ENCODE assay signal across 8 cellular contexts in the genomic region with DNA sequence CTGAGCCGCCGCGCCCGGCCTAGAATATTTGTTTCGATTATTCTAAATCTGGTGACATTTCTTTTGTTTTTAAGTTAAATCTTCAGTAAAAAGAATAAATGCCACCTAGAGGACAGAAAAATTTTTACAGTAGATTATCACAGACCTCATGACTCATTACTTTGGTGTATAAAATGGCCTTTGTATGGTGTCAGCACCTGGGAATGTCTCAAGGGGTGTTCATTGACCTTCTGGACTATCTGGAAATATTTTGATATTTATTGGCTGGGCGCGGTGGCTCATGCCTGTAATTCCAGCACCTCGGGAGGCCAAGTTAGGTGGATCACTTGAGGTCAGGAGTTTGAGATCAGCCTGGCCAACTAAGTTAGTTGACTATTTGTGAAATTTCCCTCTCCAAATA. TPM values are rescaled to one million over a fixed set of nuclear protein-coding genes. Genes with fewer than 3 reads are reported as not detected.
DNase-seq lines count a peak whose midpoint lies in the region; ATAC-seq and TF ChIP-seq lines count a peak whose summit lies in the region.

No MANE protein-coding gene starts in this region.

- 67 to 71% methylated on average over 8 of the region's 8 CpGs for WGBS in GM23248 (ENCODE audit: low coverage in 1 of 2, low lambda C conversion rate in 2 of 2, missing lambda C conversion rate in 2 of 2), 2 experiments
- 94 to 97% (median 96%) methylated on average over 8 of the region's 8 CpGs for WGBS in spleen, 5 donors

- H3F3A ChIP-seq in GM23248 (ENCODE audit: insufficient read depth), result peaks cover 16% of the 10 kb centered on the region; the same call in 1 of the 2 replicates

- no peak for ATAC-seq in HG02981 (IDR thresholded peaks at IDR 0.05; ENCODE audit: unreplicated experiment)
- no peak for ATAC-seq in HG02759 (IDR thresholded peaks at IDR 0.05; ENCODE audit: unreplicated experiment)

- H3K27ac Mint-ChIP-seq in type B pancreatic cell, result peak overlapping the region; percentile 91

- 0 out of 2 replicates have a peak overlapping the region, but pooled peaks have one; percentile 14 for H3K4me3 ChIP-seq in GM23248
- H3K4me3 ChIP-seq in spleen, result no peak overlapping the region

- no peak overlapping the region for H3K4me3 Mint-ChIP-seq in type B pancreatic cell

- TF ChIP-seq CTCF in C4-2B (conservative IDR thresholded peaks at IDR 0.05) (peak; percentile 43), type B pancreatic cell (conservative IDR thresholded peaks at IDR 0.05) (peak; percentile 48), spleen (IDR thresholded peaks at IDR 0.05 in 8 of 11, conservative IDR thresholded peaks at IDR 0.05 in 3 of 11) (peak in 4 of 11 experiments; percentile 14 to 34 (median 20))

- peak overlapping the region; percentile 40 for H3K4me2 ChIP-seq in GM23248 (ENCODE audit: unreplicated experiment)

- H4K20me1 ChIP-seq in GM23248 (ENCODE audit: insufficient read depth), result no peaks in the 10 kb centered on the region

- no peaks in the 10 kb centered on the region for H3K27me3 Mint-ChIP-seq in type B pancreatic cell

- no peak for TF ChIP-seq POLR2A in spleen (IDR thresholded peaks at IDR 0.05)

- H3K4me1 Mint-ChIP-seq in type B pancreatic cell (ENCODE audit: unreplicated experiment), result no peaks in the 10 kb centered on the region

- H3K36me3 Mint-ChIP-seq in type B pancreatic cell, result peaks cover 9% of the 10 kb centered on the region

- H3K9me3 ChIP-seq in GM23248 (ENCODE audit: low read depth) (no peaks in the 10 kb centered on the region), spleen (no peaks in the 10 kb centered on the region)

- in situ Hi-C loops in GM23248 (cut with MboI), result no loop called here
- in situ Hi-C loops in SK-MEL-5 (cut with HindIII; ENCODE audit: low pct_unique_long_range_greater_than_20kb, low sequenced_read_pairs), result no loop called here

- no peak overlapping the region; the same call in 1 of the 2 replicates for H3K9ac ChIP-seq in GM23248

- intact Hi-C loops in spleen (cut with DNase I; ENCODE audit: low total_unique reads), result no loop called here

- H3K36me3 ChIP-seq in GM23248 (ENCODE audit: low read depth) (no peaks in the 10 kb centered on the region; the same call in 1 of the 2 replicates), spleen (peaks cover 2 to 91% (median 31%) of the 10 kb centered on the region in 6 donors)

- H2AFZ ChIP-seq in GM23248, result peak overlapping the region; percentile 28

- H3K27me3 ChIP-seq in GM23248 (replicated peaks; ENCODE audit: insufficient read depth) (no peaks in the 10 kb centered on the region), spleen (replicated peaks in 1 of 7) (no peaks in the 10 kb centered on the region)

- no peaks in the 10 kb centered on the region; the same call in 1 of the 2 replicates for H3K79me2 ChIP-seq in GM23248 (ENCODE audit: insufficient read depth)

- H3K27ac ChIP-seq in C4-2B, result no peak overlapping the region
- H3K27ac ChIP-seq in GM23248, result peak overlapping the region; percentile 68
- H3K27ac ChIP-seq in spleen, result no peak overlapping the region

- peaks cover 14% of the 10 kb centered on the region for H3K4me1 ChIP-seq in GM23248 (ENCODE audit: insufficient read depth)
- no peaks in the 10 kb centered on the region for H3K4me1 ChIP-seq in spleen

- DNase-seq in GM23248, result peak; percentile 87
- peak; percentile 76 for DNase-seq in SK-MEL-5 (ENCODE audit: low read depth, low spot score)
- peak; percentile 37 for DNase-seq in germinal center (ENCODE audit: low spot score)
- no peak for DNase-seq in type B pancreatic cell (ENCODE audit: extremely low spot score, unreplicated experiment)
- no peak for DNase-seq in spleen

- H3K9me2 ChIP-seq in GM23248 (ENCODE audit: insufficient read depth), result no peaks in the 10 kb centered on the region

- H3K9me3 Mint-ChIP-seq in type B pancreatic cell, result no peaks in the 10 kb centered on the region

RNA-seq across cellular contexts. Expression of a gene that starts 30.3 kb away (rescaled TPM):
- total RNA-seq in GM23248 (2014; rRNA removed; shearing (Covaris generic)), result 32.8 and 33.0 TPM in 2 replicates
- polyA plus RNA-seq in GM23248 (2016; fragmentation: Nextera tagmentation; extraction: Ambion mirVana), result 16.2 and 18.6 TPM in 2 replicates
- 37.3 and 40.3 TPM in 2 replicates for total RNA-seq in SK-MEL-5 (2014; rRNA removed; shearing (Covaris generic))
- 24.1 and 28.6 TPM in 2 replicates for polyA plus RNA-seq in SK-MEL-5 (2015; cell fraction: cytosol; rRNA removed)
- 18.6 and 22.2 TPM in 2 replicates for polyA plus RNA-seq in SK-MEL-5 (2015; cell fraction: nucleus; rRNA removed)
- total RNA-seq in type B pancreatic cell (ENCODE audit: low replicate concordance), result 32.1 and 34.2 TPM in 2 replicates
- total RNA-seq in spleen, result 10 to 100 TPM; 18.7 to 29.2 (median 21.5) TPM
- 1 to 10 TPM; 4.0 to 4.9 (median 4.2) TPM for polyA plus RNA-seq in spleen

Comparison
In these comparisons a context has a peak if more than half of its experiments do, and no peak if none do; other contexts are left out.
1. DNase-seq: peak in GM23248 (single experiment), SK-MEL-5 (single experiment) and germinal center (single experiment); none in type B pancreatic cell (single experiment) and spleen (single experiment).